ENCODE assay signal across 11 cellular contexts in the genomic region with DNA sequence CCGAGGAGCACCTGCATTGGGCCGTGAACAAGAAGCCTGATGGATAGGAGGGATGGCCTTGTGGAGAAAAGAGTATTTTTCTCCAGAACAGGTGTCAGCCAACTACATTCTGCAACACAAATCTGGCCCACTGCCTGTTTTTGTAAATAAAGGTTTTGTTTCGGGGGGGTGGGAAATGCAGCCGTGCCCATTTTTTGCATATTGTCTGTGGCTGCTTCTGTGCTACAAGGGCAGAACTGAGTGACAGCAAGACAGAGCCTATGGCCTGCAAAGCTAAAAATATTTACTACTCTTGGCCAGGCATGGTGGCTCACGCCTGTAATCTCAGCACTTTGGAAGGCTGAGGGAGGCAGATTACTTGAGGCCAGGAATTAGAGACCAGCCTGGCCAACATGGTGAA.
DNase-seq lines count a peak whose midpoint lies in the region; ATAC-seq and TF ChIP-seq lines count a peak whose summit lies in the region.
"Had no signal": no experiment of that assay in that cellular context is flagged by ENCODE, and none has a peak within 500 bp of the region (broad histone marks: within the 10 kb centered on the region; RNA-seq: fewer than 3 reads in every experiment).

No MANE protein-coding gene starts in this region.

- ATAC-seq in GM19025 (IDR thresholded peaks at IDR 0.05; ENCODE audit: low read depth, unreplicated experiment) = peak; percentile 56
- peak; percentile 72 for ATAC-seq in GM21737 (IDR thresholded peaks at IDR 0.05; ENCODE audit: unreplicated experiment)
- ATAC-seq in HG03159 (IDR thresholded peaks at IDR 0.05; ENCODE audit: unreplicated experiment) = peak; percentile 71
- peak; percentile 34 for ATAC-seq in mucosa of descending colon
- no peak for ATAC-seq in gastrocnemius medialis

- DNase-seq in mucosa of descending colon (no peak), NCI-H1105 (lab: John Stamatoyannopoulos, UW) (no peak), gastrocnemius medialis (no peak), amygdala (lab: John Stamatoyannopoulos, UW) (no peak)
- DNase-seq: activated effector memory CD4-positive, alpha-beta T cell treated with anti-CD3 and anti-CD28 coated beads, Interleukin-2, amount 50 U/mL, for 16 hours; SIG-M5 had no signal

- no peak overlapping the region for H3K4me3 ChIP-seq in mucosa of descending colon
- no peak overlapping the region for H3K4me3 ChIP-seq in gastrocnemius medialis
- H3K4me3 ChIP-seq: cardiac muscle cell, skin epidermis had no signal

- H3K4me1 ChIP-seq in mucosa of descending colon (ENCODE audit: low read depth) (no peaks in the 10 kb centered on the region), gastrocnemius medialis (no peaks in the 10 kb centered on the region)

- no peak overlapping the region for H3K27ac ChIP-seq in gastrocnemius medialis
- H3K27ac ChIP-seq: cardiac muscle cell, skin epidermis had no signal

- H3K27me3 ChIP-seq in gastrocnemius medialis = no peaks in the 10 kb centered on the region
- H3K27me3 ChIP-seq: cardiac muscle cell had no signal

- no peak for TF ChIP-seq POLR2A in gastrocnemius medialis (IDR thresholded peaks at IDR 0.05)

- in situ Hi-C loops in gastrocnemius medialis (cut with MboI; ENCODE audit: low sequenced_read_pairs in 4 of 4) = no loop called here

- intact Hi-C loops in mucosa of descending colon (cut with DNase I, micrococcal nuclease) (no loop called here), gastrocnemius medialis (cut with DNase I; ENCODE audit: low total_unique reads) (loop anchor here (10.0 kb wide), 1 partner anchor 330 kb away; no protein-coding TSS in a partner anchor)

- H3K36me3 ChIP-seq in mucosa of descending colon (ENCODE audit: low read depth) (no peaks in the 10 kb centered on the region), gastrocnemius medialis (no peaks in the 10 kb centered on the region)
- H3K36me3 ChIP-seq: cardiac muscle cell had no signal

- TF ChIP-seq CTCF in mucosa of descending colon (IDR thresholded peaks at IDR 0.05) (no peak), gastrocnemius medialis (IDR thresholded peaks at IDR 0.05 in 4 of 5, conservative IDR thresholded peaks at IDR 0.05 in 1 of 5) (no peak)

- H3K9me3 ChIP-seq in mucosa of descending colon (no peaks in the 10 kb centered on the region), gastrocnemius medialis (no peaks in the 10 kb centered on the region)

Comparison
In these comparisons a context has a peak if more than half of its experiments do, and no peak if none do; other contexts are left out.
1. ATAC-seq: peak in GM19025 (single experiment), GM21737 (single experiment), HG03159 (single experiment) and mucosa of descending colon (single experiment); none in gastrocnemius medialis (0 of 2).